In genomic region chr2:28322051-28322450, GRCh38 we compare ENCODE assay signal across 31 cellular contexts.
DNase-seq lines count a peak whose midpoint lies in the region; ATAC-seq, FAIRE-seq and TF ChIP-seq lines count a peak whose summit lies in the region.
"Had no signal": no experiment of that assay in that cellular context is flagged by ENCODE, and none has a peak within 500 bp of the region (broad histone marks: within the 10 kb centered on the region; RNA-seq: fewer than 3 reads in every experiment).

No MANE protein-coding gene starts in this region.

- H3K9ac ChIP-seq in HepG2 (ENCODE audit: insufficient read depth, low read depth, low read length) (no peak overlapping the region), astrocyte (ENCODE audit: low read length) (peak overlapping the region; percentile 59), GM23248 (no peak overlapping the region)

- H3K4me3 Mint-ChIP-seq in astrocyte (ENCODE audit: unreplicated experiment) = no peak overlapping the region
- no peak overlapping the region for H3K4me3 Mint-ChIP-seq in glutamatergic neuron (ENCODE audit: unreplicated experiment)
- no peak overlapping the region for H3K4me3 Mint-ChIP-seq in activated naive CD4-positive, alpha-beta T cell treated with anti-CD3 and anti-CD28 coated beads, Interleukin-2, amount 10 ng/mL, durations not matched to agents 7 days and 5 days
- H3K4me3 Mint-ChIP-seq: activated B cell treated with CpG ODN at 0.5 μM for 24 hours; activated T-cell treated with anti-CD3 and anti-CD28 coated beads, Interleukin-2, amount 50 U/mL, for 72 hours; brain; CD4-positive, CD25-positive, alpha-beta regulatory T cell had no signal

- no peak for ATAC-seq in HepG2
- ATAC-seq in right lobe of liver = no peak
- ATAC-seq in HG02981 (IDR thresholded peaks at IDR 0.05; ENCODE audit: unreplicated experiment) = no peak
- ATAC-seq: activated T-cell treated with anti-CD3 and anti-CD28 coated beads, Interleukin-2, amount 50 U/mL, for 72 hours; gastrocnemius medialis; mucosa of descending colon; upper lobe of right lung had no signal

- no peaks in the 10 kb centered on the region for H4K20me1 ChIP-seq in HepG2 (ENCODE audit: insufficient read depth, low read length)
- H4K20me1 ChIP-seq in astrocyte (ENCODE audit: insufficient read depth, low read length) = no peaks in the 10 kb centered on the region
- H4K20me1 ChIP-seq in GM23248 (ENCODE audit: insufficient read depth) = no peaks in the 10 kb centered on the region

- H3K27ac Mint-ChIP-seq in astrocyte (ENCODE audit: unreplicated experiment) (no peak overlapping the region), glutamatergic neuron (ENCODE audit: unreplicated experiment) (no peak overlapping the region)
- H3K27ac Mint-ChIP-seq in activated naive CD4-positive, alpha-beta T cell treated with anti-CD3 and anti-CD28 coated beads, Interleukin-2, amount 10 ng/mL, durations not matched to agents 7 days and 5 days = no peak overlapping the region
- H3K27ac Mint-ChIP-seq: activated B cell treated with CpG ODN at 0.5 μM for 24 hours; activated T-cell treated with anti-CD3 and anti-CD28 coated beads, Interleukin-2, amount 50 U/mL, for 72 hours had no signal

- in situ Hi-C loops in HepG2 (cut with HindIII; ENCODE audit: extremely low pct_ligation_motif_present, low pct_unique_long_range_greater_than_20kb) = no loop called here
- in situ Hi-C loops in GM23248 (cut with MboI) = no loop called here

- no peaks in the 10 kb centered on the region for H3K9me2 ChIP-seq in GM23248 (ENCODE audit: insufficient read depth)

- BruUV-seq in HepG2 (replicated peaks; lab: Mats Ljungman, UMichigan) = no TSS peak

- H2AFZ ChIP-seq in HepG2 (ENCODE audit: low read length) = no peak overlapping the region
- H2AFZ ChIP-seq in astrocyte (ENCODE audit: low read depth, low read length) = no peak overlapping the region
- H2AFZ ChIP-seq in GM23248 = no peak overlapping the region

- TF ChIP-seq POLR2A in HepG2 (IDR thresholded peaks at IDR 0.05; ENCODE audit: insufficient read depth in 1 of 2, low read depth in 2 of 2, low read length in 2 of 2) (no peak), right lobe of liver (IDR thresholded peaks at IDR 0.05) (no peak)

- H3K36me3 Mint-ChIP-seq in astrocyte (ENCODE audit: low read depth, unreplicated experiment) (peaks cover 4% of the 10 kb centered on the region), glutamatergic neuron (ENCODE audit: unreplicated experiment) (no peaks in the 10 kb centered on the region)
- H3K36me3 Mint-ChIP-seq in activated naive CD4-positive, alpha-beta T cell treated with anti-CD3 and anti-CD28 coated beads, Interleukin-2, amount 10 ng/mL, durations not matched to agents 7 days and 5 days = no peaks in the 10 kb centered on the region
- H3K36me3 Mint-ChIP-seq: brain had no signal

- H3F3A ChIP-seq in GM23248 (ENCODE audit: insufficient read depth) = no peaks in the 10 kb centered on the region

- H3K27me3 ChIP-seq in HepG2 (ENCODE audit: control insufficient read depth in 1 of 2, insufficient read depth in 2 of 2, low read length in 2 of 2) (no peaks in the 10 kb centered on the region), right lobe of liver (no peaks in the 10 kb centered on the region), astrocyte (ENCODE audit: insufficient read depth, low read length) (no peaks in the 10 kb centered on the region), GM23248 (replicated peaks; ENCODE audit: insufficient read depth) (no peaks in the 10 kb centered on the region)
- H3K27me3 ChIP-seq: gastrocnemius medialis, SJCRH30, suprapubic skin, upper lobe of right lung had no signal

- FAIRE-seq in HepG2 (lab: Jason Lieb, UNC) = peak; percentile 8
- FAIRE-seq in astrocyte (lab: Jason Lieb, UNC) = no peak
- FAIRE-seq: A204.1 had no signal

- 83% methylated on average over 5 of the region's 5 CpGs for WGBS in HepG2 (ENCODE audit: low lambda C conversion rate)
- WGBS in right lobe of liver (ENCODE audit: insufficient coverage, low coverage, low lambda C conversion rate, missing lambda C conversion rate) = 76% methylated on average over 3 of the region's 5 CpGs
- 94 to 95% methylated on average over 5 of the region's 5 CpGs for WGBS in GM23248 (ENCODE audit: low coverage in 1 of 2, low lambda C conversion rate in 2 of 2, missing lambda C conversion rate in 2 of 2), 2 experiments

- no peak for TF ChIP-seq EP300 in HepG2 (IDR thresholded peaks at IDR 0.05; ENCODE audit: low read depth in 2 of 2, low read length in 2 of 2)
- no peak for TF ChIP-seq EP300 in HepG2 (CRISPR knock-in tag; IDR thresholded peaks at IDR 0.05; ENCODE audit: borderline replicate concordance)

- peaks cover 1% of the 10 kb centered on the region for H3K27me3 Mint-ChIP-seq in astrocyte (ENCODE audit: low read depth, unreplicated experiment)
- H3K27me3 Mint-ChIP-seq in glutamatergic neuron (ENCODE audit: unreplicated experiment) = peaks cover 8% of the 10 kb centered on the region
- no peaks in the 10 kb centered on the region for H3K27me3 Mint-ChIP-seq in activated naive CD4-positive, alpha-beta T cell treated with anti-CD3 and anti-CD28 coated beads, Interleukin-2, amount 10 ng/mL, durations not matched to agents 7 days and 5 days
- H3K27me3 Mint-ChIP-seq: activated B cell treated with CpG ODN at 0.5 μM for 24 hours; brain; CD4-positive, CD25-positive, alpha-beta regulatory T cell had no signal

- POLR2A ChIA-PET in HepG2 (lab: Yijun Ruan, JAX) = no interaction called here

- no peak overlapping the region for H3K4me3 ChIP-seq in HepG2 (replicated peaks in 1 of 3; ENCODE audit: insufficient read depth in 1 of 3, low read depth in 2 of 3, low read length in 3 of 3)
- H3K4me3 ChIP-seq in right lobe of liver = no peak overlapping the region
- no peak overlapping the region for H3K4me3 ChIP-seq in astrocyte (ENCODE audit: insufficient read depth, low read depth, low read length)
- no peak overlapping the region for H3K4me3 ChIP-seq in GM23248
- H3K4me3 ChIP-seq: gastrocnemius medialis, mucosa of descending colon, SJCRH30, smooth muscle cell, suprapubic skin, upper lobe of right lung had no signal

- H3K36me3 ChIP-seq in HepG2 (replicated peaks in 1 of 2; ENCODE audit: control insufficient read depth in 1 of 2, insufficient read depth in 2 of 2, low read length in 2 of 2) (no peaks in the 10 kb centered on the region), right lobe of liver (no peaks in the 10 kb centered on the region), astrocyte (ENCODE audit: insufficient read depth, low read length) (no peaks in the 10 kb centered on the region), GM23248 (ENCODE audit: low read depth) (no peaks in the 10 kb centered on the region)
- H3K36me3 ChIP-seq: gastrocnemius medialis, SJCRH30, suprapubic skin, upper lobe of right lung had no signal

- peaks cover 35% of the 10 kb centered on the region for H3K4me1 Mint-ChIP-seq in astrocyte (ENCODE audit: low read depth, unreplicated experiment)
- H3K4me1 Mint-ChIP-seq in glutamatergic neuron (ENCODE audit: low read depth, unreplicated experiment) = peaks cover 9% of the 10 kb centered on the region
- H3K4me1 Mint-ChIP-seq in activated naive CD4-positive, alpha-beta T cell treated with anti-CD3 and anti-CD28 coated beads, Interleukin-2, amount 10 ng/mL, durations not matched to agents 7 days and 5 days = no peaks in the 10 kb centered on the region

- H3K79me2 ChIP-seq in HepG2 (ENCODE audit: insufficient read depth, low read length) (no peaks in the 10 kb centered on the region), astrocyte (ENCODE audit: insufficient read depth, low read length) (no peaks in the 10 kb centered on the region), GM23248 (ENCODE audit: insufficient read depth) (no peaks in the 10 kb centered on the region)

- CTCF ChIA-PET in HepG2 (lab: Yijun Ruan, JAX; ENCODE audit: low intra/inter-chr PET ratio, low total read pairs) = no interaction called here
- CTCF ChIA-PET in activated naive CD4-positive, alpha-beta T cell treated with anti-CD3 and anti-CD28 coated beads, Interleukin-2, amount 10 ng/mL, durations not matched to agents 7 days and 5 days (lab: Charles Lee) = no interaction called here

- H3K4me2 ChIP-seq in HepG2 (ENCODE audit: low read depth, low read length) (no peak overlapping the region), astrocyte (ENCODE audit: low read length) (no peak overlapping the region), GM23248 (ENCODE audit: unreplicated experiment) (no peak overlapping the region)
- H3K4me2 ChIP-seq: smooth muscle cell had no signal

- TF ChIP-seq CTCF in HepG2 (CRISPR knock-in tag; IDR thresholded peaks at IDR 0.05) (no peak), right lobe of liver (IDR thresholded peaks at IDR 0.05) (no peak), astrocyte (IDR thresholded peaks at IDR 0.05; ENCODE audit: insufficient read depth, low read depth, low read length) (no peak), glutamatergic neuron (IDR thresholded peaks at IDR 0.05; ENCODE audit: partially characterized antibody, unreplicated experiment) (no peak)

- no peak for TF ChIP-seq RAD21 in HepG2 (CRISPR knock-in tag; IDR thresholded peaks at IDR 0.05)

- H3K27ac ChIP-seq in HepG2 (ENCODE audit: extremely low read length, insufficient read depth, low read length) (no peak overlapping the region), right lobe of liver (no peak overlapping the region), astrocyte (ENCODE audit: low read depth, low read length) (peak overlapping the region; percentile 65), GM23248 (no peak overlapping the region)
- H3K27ac ChIP-seq: SJCRH30, suprapubic skin, upper lobe of right lung had no signal

- DNase-seq in HepG2 (ENCODE audit: low spot score) (no peak), right lobe of liver (no peak), astrocyte (ENCODE audit: low read depth) (no peak), mesenteric fat pad (ENCODE audit: low spot score) (peak; percentile 57), GM23248 (no peak), glutamatergic neuron (no peak)
- no peak for DNase-seq in activated naive CD4-positive, alpha-beta T cell treated with anti-CD3 and anti-CD28 coated beads, Interleukin-2, amount 10 ng/mL, durations not matched to agents 7 days and 5 days
- DNase-seq: activated B cell treated with CpG ODN at 0.5 μM for 24 hours; activated CD4-positive, alpha-beta T cell treated with anti-CD3 and anti-CD28 coated beads, Interleukin-2, amount 50 U/mL, for 1 hour; activated naive CD4-positive, alpha-beta T cell treated with Interleukin-2 at 50 U/mL for 16 hours; activated T-cell treated with anti-CD3 and anti-CD28 coated beads, Interleukin-2, amount 50 U/mL, for 72 hours; AML-193; CD4-positive, CD25-positive, alpha-beta regulatory T cell; cerebellar nuclear complex; DND-41; gastrocnemius medialis; GF-D8; kidney glomerular epithelial cell; mucosa of descending colon; NCI-H1048; NCI-H1694; NCI-H774; RPMI8226; SJCRH30; stimulated activated naive CD4-positive, alpha-beta T cell; upper lobe of right lung had no signal

- no peaks in the 10 kb centered on the region for H3K9me3 ChIP-seq in HepG2 (ENCODE audit: low read length)
- no peaks in the 10 kb centered on the region for H3K9me3 ChIP-seq in right lobe of liver
- no peaks in the 10 kb centered on the region for H3K9me3 ChIP-seq in astrocyte (ENCODE audit: insufficient read depth, low read depth, low read length)
- no peaks in the 10 kb centered on the region for H3K9me3 ChIP-seq in GM23248 (ENCODE audit: low read depth)
- H3K9me3 ChIP-seq: gastrocnemius medialis, mucosa of descending colon, SJCRH30, suprapubic skin, upper lobe of right lung had no signal

- H3K4me1 ChIP-seq in HepG2 (ENCODE audit: insufficient read depth, low read length) (peaks cover 23% of the 10 kb centered on the region), right lobe of liver (no peaks in the 10 kb centered on the region), astrocyte (ENCODE audit: insufficient read depth, low read length) (peaks cover 33% of the 10 kb centered on the region), GM23248 (ENCODE audit: insufficient read depth) (0 out of 2 replicates have a peak, but pooled peaks cover under 1% of the 10 kb centered on the region)

- intact Hi-C loops in HepG2 (cut with micrococcal nuclease; ENCODE audit: unreplicated experiment) (no loop called here), right lobe of liver (cut with DNase I) (no loop called here)

- no peaks in the 10 kb centered on the region for H3K9me3 Mint-ChIP-seq in astrocyte (ENCODE audit: unreplicated experiment)
- peaks cover 4% of the 10 kb centered on the region for H3K9me3 Mint-ChIP-seq in glutamatergic neuron (ENCODE audit: unreplicated experiment)
- no peaks in the 10 kb centered on the region for H3K9me3 Mint-ChIP-seq in activated naive CD4-positive, alpha-beta T cell treated with anti-CD3 and anti-CD28 coated beads, Interleukin-2, amount 10 ng/mL, durations not matched to agents 7 days and 5 days
- H3K9me3 Mint-ChIP-seq: activated B cell treated with CpG ODN at 0.5 μM for 24 hours; activated T-cell treated with anti-CD3 and anti-CD28 coated beads, Interleukin-2, amount 50 U/mL, for 72 hours; brain; CD4-positive, CD25-positive, alpha-beta regulatory T cell had no signal
